Comparison of ENCODE assay signal across 8 cellular contexts in genomic region chr16:88454315-88455057, GRCh38. TPM values are rescaled to one million over a fixed set of nuclear protein-coding genes. Genes with fewer than 3 reads are reported as not detected.
DNase-seq lines count a peak whose midpoint lies in the region; ATAC-seq, FAIRE-seq and TF ChIP-seq lines count a peak whose summit lies in the region.

No MANE protein-coding gene starts in this region.

- TF ChIP-seq POLR2A in A549 (IDR thresholded peaks at IDR 0.05; ENCODE audit: low read length) (no peak), gastrocnemius medialis (IDR thresholded peaks at IDR 0.05) (no peak)

- H3K27ac ChIP-seq in A549, result peak overlapping the region; percentile 78 to 90; a peak in 5 of 6 replicates
- no peak overlapping the region for H3K27ac ChIP-seq in gastrocnemius medialis

- TF ChIP-seq RAD21 in A549 (conservative IDR thresholded peaks at IDR 0.05 in 1 of 2, IDR thresholded peaks at IDR 0.05 in 1 of 2), result no peak

- CTCF ChIA-PET in A549 (lab: Yijun Ruan, JAX), result interaction anchor here (0.8 to 1.9 kb wide), 4 partner anchors 17 to 208 kb away, joined by 3 to 7 read pairs (median 4); no protein-coding TSS in a partner anchor
- CTCF ChIA-PET in activated CD4-positive, alpha-beta memory T cell treated with anti-CD3 and anti-CD28 coated beads, Interleukin-2, amount 10 ng/mL, durations not matched to agents 7 days and 5 days (lab: Charles Lee), result interaction anchor here (0.7 kb wide), 1 partner anchor 116 kb away, joined by 3 read pairs; the partner anchor contains the start of gene ZC3H18

- no peak for TF ChIP-seq CTCF in A549 (IDR thresholded peaks at IDR 0.05)
- peak; percentile 5 for TF ChIP-seq CTCF in fibroblast of villous mesenchyme (IDR thresholded peaks at IDR 0.05; ENCODE audit: insufficient read depth, low read depth, low read length)
- TF ChIP-seq CTCF in gastrocnemius medialis (IDR thresholded peaks at IDR 0.05 in 4 of 5, conservative IDR thresholded peaks at IDR 0.05 in 1 of 5), result no peak

- H3K36me3 ChIP-seq in HAP-1 (replicated peaks), result no peaks in the 10 kb centered on the region
- no peaks in the 10 kb centered on the region for H3K36me3 ChIP-seq in gastrocnemius medialis

- in situ Hi-C loops in HAP-1 (cut with MboI; ENCODE audit: low sequenced_read_pairs), result loop anchor here (10.0 kb wide), 1 partner anchor 110 kb away; no protein-coding TSS in a partner anchor
- in situ Hi-C loops in gastrocnemius medialis (cut with MboI; ENCODE audit: low sequenced_read_pairs in 4 of 4), result no loop called here

- H3K27me3 Mint-ChIP-seq in activated CD4-positive, alpha-beta memory T cell treated with anti-CD3 and anti-CD28 coated beads, Interleukin-2, amount 10 ng/mL, durations not matched to agents 7 days and 5 days, result peaks cover 5% of the 10 kb centered on the region

- POLR2A ChIA-PET in A549 (lab: Yijun Ruan, JAX), result no interaction called here
- POLR2A ChIA-PET in activated CD4-positive, alpha-beta memory T cell treated with anti-CD3 and anti-CD28 coated beads, Interleukin-2, amount 10 ng/mL, durations not matched to agents 7 days and 5 days (lab: Charles Lee), result interaction anchor here (0.8 to 2.7 kb wide), 6 partner anchors 11 to 595 kb away, joined by 3 to 17 read pairs (median 4); partner anchors contain the start of gene ZC3H18

- WGBS in A549 (ENCODE audit: missing lambda C conversion rate), result 49% methylated on average over 33 of the region's 45 CpGs

- FAIRE-seq in A549 (lab: Jason Lieb, UNC), result no peak

- peak overlapping the region; percentile 87 for H3K4me3 Mint-ChIP-seq in activated CD4-positive, alpha-beta memory T cell treated with anti-CD3 and anti-CD28 coated beads, Interleukin-2, amount 10 ng/mL, durations not matched to agents 7 days and 5 days

- DNase-seq in A549 (ENCODE audit: low read depth in 1 of 2, low spot score in 1 of 2), result peak; percentile 46 to 60
- DNase-seq in HAP-1 (ENCODE audit: low spot score in 2 of 2), result no peak
- DNase-seq in activated CD4-positive, alpha-beta memory T cell treated with anti-CD3 and anti-CD28 coated beads, Interleukin-2, amount 10 ng/mL, durations not matched to agents 7 days and 5 days, result peak; percentile 65
- DNase-seq in fibroblast of villous mesenchyme (ENCODE audit: low read depth), result no peak
- no peak for DNase-seq in gastrocnemius medialis
- DNase-seq in cerebellum (ENCODE audit: low spot score), result no peak

- peaks cover 23% of the 10 kb centered on the region for H3K4me1 Mint-ChIP-seq in activated CD4-positive, alpha-beta memory T cell treated with anti-CD3 and anti-CD28 coated beads, Interleukin-2, amount 10 ng/mL, durations not matched to agents 7 days and 5 days

- peak overlapping the region; percentile 83 for H3K4me2 ChIP-seq in A549

- no peaks in the 10 kb centered on the region for H3K9me3 Mint-ChIP-seq in activated CD4-positive, alpha-beta memory T cell treated with anti-CD3 and anti-CD28 coated beads, Interleukin-2, amount 10 ng/mL, durations not matched to agents 7 days and 5 days

- H3K4me3 ChIP-seq in A549 (peak overlapping the region; percentile 88), HAP-1 (peak overlapping the region; percentile 42), fibroblast of villous mesenchyme (ENCODE audit: low read depth, low read length) (peak overlapping the region; percentile 66), gastrocnemius medialis (peak overlapping the region; percentile 58 to 62 (median 62))

- no peaks in the 10 kb centered on the region for H3K9me3 ChIP-seq in A549
- no peaks in the 10 kb centered on the region for H3K9me3 ChIP-seq in HAP-1
- no peaks in the 10 kb centered on the region for H3K9me3 ChIP-seq in gastrocnemius medialis

- peak overlapping the region; percentile 92 for H3K27ac Mint-ChIP-seq in activated CD4-positive, alpha-beta memory T cell treated with anti-CD3 and anti-CD28 coated beads, Interleukin-2, amount 10 ng/mL, durations not matched to agents 7 days and 5 days

- ATAC-seq in A549 (peak; percentile 3 to 31; a peak in 4 of 6 replicates), gastrocnemius medialis (no peak), GM18520 (IDR thresholded peaks at IDR 0.05; ENCODE audit: unreplicated experiment) (no peak), HG02885 (IDR thresholded peaks at IDR 0.05; ENCODE audit: poor library complexity, unreplicated experiment) (no peak)

- TF ChIP-seq EP300 in A549 (IDR thresholded peaks at IDR 0.05), result no peak

- peaks cover 34% of the 10 kb centered on the region for H3K4me1 ChIP-seq in A549
- H3K4me1 ChIP-seq in HAP-1, result peaks cover 13% of the 10 kb centered on the region
- H3K4me1 ChIP-seq in gastrocnemius medialis, result peaks cover 5 to 26% of the 10 kb centered on the region in 2 donors

- intact Hi-C loops in gastrocnemius medialis (cut with DNase I; ENCODE audit: low total_unique reads), result loop anchor here (5.0 kb wide), 1 partner anchor 208 kb away; the partner anchor contains the start of gene MVD

- H3K27me3 ChIP-seq in HAP-1 (ENCODE audit: low read depth), result peaks cover 6% of the 10 kb centered on the region
- peaks cover 20 to 49% (median 31%) of the 10 kb centered on the region in 3 donors for H3K27me3 ChIP-seq in gastrocnemius medialis

- no peaks in the 10 kb centered on the region for H3K36me3 Mint-ChIP-seq in activated CD4-positive, alpha-beta memory T cell treated with anti-CD3 and anti-CD28 coated beads, Interleukin-2, amount 10 ng/mL, durations not matched to agents 7 days and 5 days (ENCODE audit: low read depth)

TF ChIP-seq in A549, 52 proteins besides CTCF, POLR2A, EP300 and RAD21:
- TF ChIP-seq TP53 (CRISPR knock-in tag; IDR thresholded peaks at IDR 0.05) (0 out of 2 replicates have a peak, but pooled peaks have one; percentile 23), CHD2 (IDR thresholded peaks at IDR 0.05; ENCODE audit: low read length, partially characterized antibody) (no peak)

RNA-seq across cellular contexts. Expression of gene ZFPM1, which starts 1.4 kb away (rescaled TPM):
- polyA plus RNA-seq in A549 (2011; rRNA removed) (0.28 and 0.36 TPM in 2 replicates), A549 (2017; fragmentation: RNase III; extraction: RNeasy Plus Mini Kit Qiagen cat#74134 plus additional on column Dnase treatment) (2.1 to 2.8 TPM (median 2.5 TPM) in 3 replicates)
- polyA plus RNA-seq in A549 (2012; cell fraction: cytosol; rRNA removed), result 2.0 and 2.9 TPM in 2 replicates
- polyA plus RNA-seq in A549 (2012; cell fraction: nucleus; rRNA removed), result 3.9 and 6.5 TPM in 2 replicates
- 0.68 and 0.79 TPM in 2 replicates for polyA minus RNA-seq in A549 (2011; rRNA and poly(A)+ RNA removed)
- 10 to 100 TPM; 15.4 to 15.7 TPM for total RNA-seq in activated CD4-positive, alpha-beta memory T cell treated with anti-CD3 and anti-CD28 coated beads, Interleukin-2, amount 10 ng/mL, durations not matched to agents 7 days and 5 days
- total RNA-seq in fibroblast of villous mesenchyme (2.6 TPM in 2 replicates), gastrocnemius medialis (under 1 TPM; 0.31 to 0.71 (median 0.56) TPM), cerebellum (2.8 TPM)

Comparison
In these comparisons a context has a peak if more than half of its experiments do, and no peak if none do; other contexts are left out.
1. ATAC-seq: peak in A549 (2 of 2); none in gastrocnemius medialis (0 of 2), GM18520 (single experiment) and HG02885 (single experiment).
2. DNase-seq: peak in A549 (2 of 2) and activated CD4-positive, alpha-beta memory T cell treated with anti-CD3 and anti-CD28 coated beads, Interleukin-2, amount 10 ng/mL, durations not matched to agents 7 days and 5 days (single experiment); none in HAP-1 (0 of 2), fibroblast of villous mesenchyme (single experiment), gastrocnemius medialis (0 of 2) and cerebellum (single experiment).
3. H3K27ac ChIP-seq: peak in A549 (2 of 2); none in gastrocnemius medialis (0 of 4).
4. Peak in every context shown above with its lines, with median percentiles within 50 percentile points of each other: H3K4me3 ChIP-seq.